9 cellular contexts compared by ENCODE assay signal in genomic region chrX:30979271-30979670, GRCh38.
"Had no signal": no experiment of that assay in that cellular context is flagged by ENCODE, and none has a peak within 500 bp of the region (broad histone marks: within the 10 kb centered on the region; RNA-seq: fewer than 3 reads in every experiment).

No MANE protein-coding gene starts in this region.

- H3K27ac ChIP-seq: GM23248, KMS-11 had no signal

- H3K4me2 ChIP-seq: KMS-11 had no signal

- H3K9ac ChIP-seq: GM23248, KMS-11 had no signal

- H3K4me3 ChIP-seq: GM23248 had no signal

- FAIRE-seq: H54, HTR-8/SVneo had no signal

- H2AFZ ChIP-seq: GM23248 had no signal

- DNase-seq: GM23248, GOT3, H9, HCEC 1CT, HFFc6, KBM-7 had no signal
